In genomic region chr19:56476671-56477428, GRCh38 we compare ENCODE assay signal across 8 cellular contexts. TPM values are rescaled to one million over a fixed set of nuclear protein-coding genes. Genes with fewer than 3 reads are reported as not detected.
DNase-seq lines count a peak whose midpoint lies in the region; ATAC-seq, FAIRE-seq and TF ChIP-seq lines count a peak whose summit lies in the region.

ZNF667 (minus strand) TSS chr19:56477345; CDS start chr19:56462370, 14,975 bp downstream.

- TF ChIP-seq CTCF in K562 (IDR thresholded peaks at IDR 0.05 in 2 of 3, conservative IDR thresholded peaks at IDR 0.05 in 1 of 3; ENCODE audit: insufficient read depth in 2 of 3, low read depth in 1 of 3, low read length in 3 of 3) = no peak

- in situ Hi-C loops in K562 (cut with MboI) = no loop called here

- no peak within 1 kb of the TSS for H3K27ac ChIP-seq in K562 (ENCODE audit: extremely low read depth, low read depth, low read length)

- no peak for FAIRE-seq in K562 (lab: Jason Lieb, UNC)

- CTCF ChIA-PET in K562 (lab: Yijun Ruan, JAX; ENCODE audit: low intra/inter-chr PET ratio) = no interaction called here

- intact Hi-C loops in K562 (cut with micrococcal nuclease) = no loop called here

- no TSS peak for BruUV-seq in K562 (replicated peaks; lab: Mats Ljungman, UMichigan)

- WGBS in K562 (ENCODE audit: insufficient coverage, low coverage, missing lambda C conversion rate) = 16% methylated on average over 19 of the region's 69 CpGs

- peaks cover 15% of the 10 kb centered on the region for H3K36me3 ChIP-seq in NT2/D1 (ENCODE audit: insufficient read depth, insufficient read length, low read length)
- H3K36me3 ChIP-seq in K562 (ENCODE audit: control insufficient read depth, insufficient read depth, low read length) = no peaks in the 10 kb centered on the region

- POLR2A ChIA-PET in K562 (lab: Yijun Ruan, JAX) = interaction anchor here (0.6 kb wide), 1 partner anchor 142 kb away, joined by 4 read pairs; no protein-coding TSS in a partner anchor

- H3K9ac ChIP-seq in NT2/D1 (ENCODE audit: insufficient read length, low read depth) (peak within 1 kb of the TSS; percentile 97), K562 (ENCODE audit: insufficient read depth in 1 of 2, low read depth in 2 of 2, low read length in 2 of 2) (no peak within 1 kb of the TSS)

- H2AFZ ChIP-seq in K562 (ENCODE audit: low read depth, low read length) = peak within 1 kb of the TSS; percentile 45; the same call in 1 of the 2 replicates

- H3K4me2 ChIP-seq in K562 (ENCODE audit: insufficient read depth, low read length) = peak within 1 kb of the TSS; percentile 58

- no peaks in the 10 kb centered on the region for H4K20me1 ChIP-seq in K562 (replicated peaks; ENCODE audit: control insufficient read depth, insufficient read depth, low read length)

- H3K79me2 ChIP-seq in K562 (ENCODE audit: control insufficient read depth, insufficient read depth, low read length) = no peaks in the 10 kb centered on the region

- TF ChIP-seq EP300 in K562 (IDR thresholded peaks at IDR 0.05; ENCODE audit: low read length) = no peak

- H3K4me1 ChIP-seq in NT2/D1 (ENCODE audit: insufficient read depth, insufficient read length) (no peaks in the 10 kb centered on the region), K562 (replicated peaks in 1 of 2; ENCODE audit: control insufficient read depth in 2 of 2, insufficient read depth in 2 of 2, low read length in 2 of 2) (peaks cover 0 to 15% of the 10 kb centered on the region in 2 experiments; a peak in 1 of 5 replicates)

- no peaks in the 10 kb centered on the region for H3K9me3 ChIP-seq in NT2/D1 (ENCODE audit: insufficient read depth, low read length)
- H3K9me3 ChIP-seq in K562 (replicated peaks; ENCODE audit: control insufficient read depth, insufficient read depth, low read depth, low read length) = no peaks in the 10 kb centered on the region

- no peaks in the 10 kb centered on the region for H3K27me3 ChIP-seq in NT2/D1 (ENCODE audit: insufficient read depth, insufficient read length)
- H3K27me3 ChIP-seq in K562 (ENCODE audit: control insufficient read depth in 2 of 2, insufficient read depth in 2 of 2, low read length in 2 of 2) = no peaks in the 10 kb centered on the region

- peak; percentile 37 for DNase-seq in CD1c-positive myeloid dendritic cell (ENCODE audit: extremely low spot score)
- no peak for DNase-seq in NT2/D1 (ENCODE audit: low read depth, low spot score)
- DNase-seq in K562 (ENCODE audit: extremely low read depth in 1 of 4, low spot score in 3 of 4) = no peak
- peak; percentile 21 for DNase-seq in inferior parietal cortex (ENCODE audit: extremely low spot score)
- peak; percentile 12 to 30 for DNase-seq in stimulated activated CD4-positive, alpha-beta T cell treated with anti-CD3 and anti-CD28 coated beads, Interleukin-15, amount 100 ng/mL, for 48 hours (ENCODE audit: low read depth in 2 of 2)
- no peak for DNase-seq in NCI-H1105 (lab: John Stamatoyannopoulos, UW)

- TF ChIP-seq POLR2A in K562 (conservative IDR thresholded peaks at IDR 0.05) = no peak

- peak within 1 kb of the TSS; percentile 97 for H3K4me3 ChIP-seq in NT2/D1 (ENCODE audit: insufficient read length, low read depth)
- peak within 1 kb of the TSS; percentile 22 for H3K4me3 ChIP-seq in K562

- ATAC-seq in K562 = no peak
- ATAC-seq in GM18502 (IDR thresholded peaks at IDR 0.05; ENCODE audit: poor library complexity, unreplicated experiment) = no peak
- ATAC-seq in GM18520 (IDR thresholded peaks at IDR 0.05; ENCODE audit: unreplicated experiment) = no peak

- H3K9me1 ChIP-seq in K562 (ENCODE audit: control insufficient read depth, insufficient read depth, low read length) = no peaks in the 10 kb centered on the region

- no peak for TF ChIP-seq RAD21 in K562 (CRISPR knock-in tag; conservative IDR thresholded peaks at IDR 0.05 in 1 of 2, IDR thresholded peaks at IDR 0.05 in 1 of 2)

TF ChIP-seq in K562, 482 proteins besides CTCF, POLR2A, EP300 and RAD21:
- TF ChIP-seq EGR1 (conservative IDR thresholded peaks at IDR 0.05) (0 out of 2 replicates have a peak, but pooled peaks have one; percentile 9), ZNF57 (CRISPR knock-in tag; IDR thresholded peaks at IDR 0.05) (no peak)
TF ChIP-seq in K562: peak in this region for 1.

RNA-seq across cellular contexts. Expression of gene ZNF667, which starts in this region (rescaled TPM):
- total RNA-seq in K562 (2011; cell fraction: chromatin; rRNA removed; ENCODE audit: low replicate concordance) = not detected in 2 replicates
- total RNA-seq in K562 (2011; cell fraction: nucleolus; rRNA removed) = not detected in 2 replicates
- not detected in 2 replicates for total RNA-seq in K562 (2011; cell fraction: nucleoplasm; rRNA removed)
- not detected in 2 replicates for total RNA-seq in K562 (2014; rRNA removed)
- total RNA-seq in K562 (2014; rRNA removed; fragmentation: Illumina TruSeq; extraction: Trizol) = not detected in 2 replicates
- total RNA-seq in K562 (2015; rRNA removed; fragmentation: Illumina TruSeq; extraction: Trizol) = not detected in 2 replicates
- not detected in 2 replicates for total RNA-seq in K562 (2021)
- polyA plus RNA-seq in K562 (2011; rRNA removed) = not detected in 2 replicates
- not detected in 2 replicates for polyA plus RNA-seq in K562 (2011; cell fraction: cytosol; rRNA removed)
- not detected in 2 replicates for polyA plus RNA-seq in K562 (2011; cell fraction: nucleus; rRNA removed)
- 0.03 TPM in 2 replicates for polyA plus RNA-seq in K562 (2012)
- polyA plus RNA-seq in K562 (2014; fragmentation: Illumina TruSeq; extraction: Trizol) = not detected in 2 replicates
- polyA plus RNA-seq in K562 (2014; fragmentation: Nextera tagmentation; extraction: Ambion mirVana) = not detected
- polyA plus RNA-seq in K562 (2014; rRNA removed) = 0.08 TPM in 1 of 2 replicates, not detected in the other
- not detected in 2 replicates for polyA minus RNA-seq in K562 (2011; rRNA and poly(A)+ RNA removed)
- polyA minus RNA-seq in K562 (2011; cell fraction: cytosol; rRNA and poly(A)+ RNA removed) = not detected in 2 replicates
- polyA minus RNA-seq in K562 (2011; cell fraction: nucleus; rRNA and poly(A)+ RNA removed) = not detected in 2 replicates

Comparison
In these comparisons a context has a peak if more than half of its experiments do, and no peak if none do; other contexts are left out.
1. DNase-seq: peak in CD1c-positive myeloid dendritic cell (single experiment), inferior parietal cortex (single experiment) and stimulated activated CD4-positive, alpha-beta T cell treated with anti-CD3 and anti-CD28 coated beads, Interleukin-15, amount 100 ng/mL, for 48 hours (2 of 2); none in NT2/D1 (single experiment), K562 (0 of 4) and NCI-H1105 (single experiment).